ENCODE assay signal across 1 cellular context in the genomic region with DNA sequence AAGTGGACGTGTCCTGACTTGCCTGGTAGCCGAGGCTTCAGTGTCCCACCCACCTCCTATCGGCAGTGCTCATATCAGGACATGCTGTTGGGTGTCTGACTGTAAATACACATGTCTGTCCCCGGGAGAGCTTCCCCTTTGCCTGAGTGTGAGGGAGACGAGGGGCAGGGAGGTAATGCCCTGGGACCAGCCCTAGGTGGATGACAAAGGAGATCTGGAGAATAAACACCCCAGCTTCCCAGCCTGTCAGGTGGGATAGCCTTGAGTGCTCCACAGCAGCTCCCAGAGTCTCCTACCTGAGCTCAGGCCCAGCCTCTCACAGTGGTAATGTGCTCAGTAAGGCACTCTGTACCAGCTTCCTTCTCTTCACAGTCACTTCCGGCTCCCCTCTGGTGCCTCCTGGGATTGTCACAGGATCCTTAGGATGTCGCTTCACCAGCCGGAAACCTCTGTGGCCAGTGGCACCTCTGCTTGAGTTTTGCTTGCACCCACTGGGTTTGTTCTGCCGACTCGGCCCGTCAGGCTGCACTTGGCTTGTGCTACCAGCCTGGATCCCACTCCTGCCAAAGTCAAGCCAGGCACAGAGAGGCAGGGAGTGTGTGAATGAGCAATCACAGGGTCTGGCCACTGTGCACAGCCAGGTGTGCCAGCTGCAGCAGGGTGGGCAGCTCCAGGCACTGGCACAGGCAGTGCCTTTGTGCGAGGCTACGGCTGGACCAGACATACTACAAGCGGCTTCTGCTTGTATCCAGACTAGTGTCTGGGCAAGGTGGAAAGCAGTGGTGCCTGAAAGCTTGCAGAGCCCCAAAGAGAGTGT.
A peak's percentile ranks its signal among the peaks of the same experiment; 100 is the strongest.
TF ChIP-seq lines count a peak whose summit lies in the region.

No MANE protein-coding gene starts in this region.

TF ChIP-seq in HepG2, 621 proteins besides CTCF, POLR2A, EP300 and RAD21 (continued from another document and continues in another):
- TF ChIP-seq YEATS2 (CRISPR knock-in tag; IDR thresholded peaks at IDR 0.05; ENCODE audit: borderline replicate concordance) (no peak), ZNF891 (CRISPR knock-in tag; IDR thresholded peaks at IDR 0.05) (0 out of 2 replicates have a peak, but pooled peaks have one; percentile 42), ZBTB39 (CRISPR knock-in tag; IDR thresholded peaks at IDR 0.05) (no peak), ZNF724P (CRISPR knock-in tag; IDR thresholded peaks at IDR 0.05; ENCODE audit: borderline replicate concordance) (no peak), ZFX (CRISPR knock-in tag; IDR thresholded peaks at IDR 0.05; ENCODE audit: low read depth) (peak; percentile 36; the same call in 1 of the 2 replicates), CEBPB (IDR thresholded peaks at IDR 0.05; ENCODE audit: borderline replicate concordance, low read depth, low read length) (no peak), FOSL1 (CRISPR knock-in tag; IDR thresholded peaks at IDR 0.05; ENCODE audit: borderline replicate concordance) (no peak), POLR2AphosphoS5 (IDR thresholded peaks at IDR 0.05; ENCODE audit: low read depth, low read length) (peak; percentile 39; the same call in 1 of the 2 replicates), ZNF607 (CRISPR knock-in tag; IDR thresholded peaks at IDR 0.05; ENCODE audit: borderline replicate concordance) (no peak), PHF5A (CRISPR knock-in tag; IDR thresholded peaks at IDR 0.05; ENCODE audit: low read depth, unreplicated experiment) (no peak), ZNF564 (CRISPR knock-in tag; IDR thresholded peaks at IDR 0.05) (no peak), TCF7 (IDR thresholded peaks at IDR 0.05; ENCODE audit: low read depth) (no peak), SMC3 (IDR thresholded peaks at IDR 0.05; ENCODE audit: low read length) (no peak), ZNF143 (CRISPR knock-in tag; IDR thresholded peaks at IDR 0.05) (0 out of 2 replicates have a peak, but pooled peaks have one; percentile 17), DPF2 (CRISPR knock-in tag; IDR thresholded peaks at IDR 0.05; ENCODE audit: borderline replicate concordance, low read depth) (no peak), TFDP2 (CRISPR knock-in tag; IDR thresholded peaks at IDR 0.05) (no peak), YEATS4 (CRISPR knock-in tag; IDR thresholded peaks at IDR 0.05; ENCODE audit: borderline replicate concordance) (no peak), REPIN1 (CRISPR knock-in tag; IDR thresholded peaks at IDR 0.05; ENCODE audit: borderline replicate concordance, low read depth) (no peak), ZMAT5 (CRISPR knock-in tag; IDR thresholded peaks at IDR 0.05; ENCODE audit: borderline replicate concordance, low read depth) (no peak), MBNL3 (CRISPR knock-in tag; conservative IDR thresholded peaks at IDR 0.05) (no peak), ZNF687 (CRISPR knock-in tag; IDR thresholded peaks at IDR 0.05) (peak; percentile 62), IRF2 (CRISPR knock-in tag; IDR thresholded peaks at IDR 0.05) (no peak), FOXC1 (CRISPR knock-in tag; IDR thresholded peaks at IDR 0.05; ENCODE audit: borderline replicate concordance) (no peak), GTF2F1 (IDR thresholded peaks at IDR 0.05; ENCODE audit: low read length) (no peak), ZSCAN12 (CRISPR knock-in tag; IDR thresholded peaks at IDR 0.05) (no peak), ZNF205 (CRISPR knock-in tag; IDR thresholded peaks at IDR 0.05) (no peak), XRCC5 (optimal IDR thresholded peaks at IDR 0.05; ENCODE audit: low read length) (no peak), FOXA3 (CRISPR knock-in tag; IDR thresholded peaks at IDR 0.05) (no peak), KDM5B (CRISPR knock-in tag; IDR thresholded peaks at IDR 0.05; ENCODE audit: borderline replicate concordance) (no peak; the same call in 1 of the 2 replicates), ZNF282 (IDR thresholded peaks at IDR 0.05; ENCODE audit: partially characterized antibody) (no peak), SNAPC2 (CRISPR knock-in tag; IDR thresholded peaks at IDR 0.05) (no peak), CHD4 (IDR thresholded peaks at IDR 0.05; ENCODE audit: borderline replicate concordance, low read length) (no peak), STAT5B (CRISPR knock-in tag; IDR thresholded peaks at IDR 0.05) (no peak), SMARCC2 (IDR thresholded peaks at IDR 0.05) (no peak), ZNF792 (CRISPR knock-in tag; IDR thresholded peaks at IDR 0.05) (no peak), TRIM24 (CRISPR knock-in tag; IDR thresholded peaks at IDR 0.05) (no peak)
- TF ChIP-seq, protein P1, sequence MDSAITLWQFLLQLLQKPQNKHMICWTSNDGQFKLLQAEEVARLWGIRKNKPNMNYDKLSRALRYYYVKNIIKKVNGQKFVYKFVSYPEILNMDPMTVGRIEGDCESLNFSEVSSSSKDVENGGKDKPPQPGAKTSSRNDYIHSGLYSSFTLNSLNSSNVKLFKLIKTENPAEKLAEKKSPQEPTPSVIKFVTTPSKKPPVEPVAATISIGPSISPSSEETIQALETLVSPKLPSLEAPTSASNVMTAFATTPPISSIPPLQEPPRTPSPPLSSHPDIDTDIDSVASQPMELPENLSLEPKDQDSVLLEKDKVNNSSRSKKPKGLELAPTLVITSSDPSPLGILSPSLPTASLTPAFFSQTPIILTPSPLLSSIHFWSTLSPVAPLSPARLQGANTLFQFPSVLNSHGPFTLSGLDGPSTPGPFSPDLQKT (CRISPR knock-in tag; IDR thresholded peaks at IDR 0.05; ENCODE audit: borderline replicate concordance): no peak
- TF ChIP-seq, protein P2, sequence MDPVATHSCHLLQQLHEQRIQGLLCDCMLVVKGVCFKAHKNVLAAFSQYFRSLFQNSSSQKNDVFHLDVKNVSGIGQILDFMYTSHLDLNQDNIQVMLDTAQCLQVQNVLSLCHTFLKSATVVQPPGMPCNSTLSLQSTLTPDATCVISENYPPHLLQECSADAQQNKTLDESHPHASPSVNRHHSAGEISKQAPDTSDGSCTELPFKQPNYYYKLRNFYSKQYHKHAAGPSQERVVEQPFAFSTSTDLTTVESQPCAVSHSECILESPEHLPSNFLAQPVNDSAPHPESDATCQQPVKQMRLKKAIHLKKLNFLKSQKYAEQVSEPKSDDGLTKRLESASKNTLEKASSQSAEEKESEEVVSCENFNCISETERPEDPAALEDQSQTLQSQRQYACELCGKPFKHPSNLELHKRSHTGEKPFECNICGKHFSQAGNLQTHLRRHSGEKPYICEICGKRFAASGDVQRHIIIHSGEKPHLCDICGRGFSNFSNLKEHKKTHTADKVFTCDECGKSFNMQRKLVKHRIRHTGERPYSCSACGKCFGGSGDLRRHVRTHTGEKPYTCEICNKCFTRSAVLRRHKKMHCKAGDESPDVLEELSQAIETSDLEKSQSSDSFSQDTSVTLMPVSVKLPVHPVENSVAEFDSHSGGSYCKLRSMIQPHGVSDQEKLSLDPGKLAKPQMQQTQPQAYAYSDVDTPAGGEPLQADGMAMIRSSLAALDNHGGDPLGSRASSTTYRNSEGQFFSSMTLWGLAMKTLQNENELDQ (CRISPR knock-in tag; IDR thresholded peaks at IDR 0.05; ENCODE audit: borderline replicate concordance): no peak
- TF ChIP-seq, protein P3, sequence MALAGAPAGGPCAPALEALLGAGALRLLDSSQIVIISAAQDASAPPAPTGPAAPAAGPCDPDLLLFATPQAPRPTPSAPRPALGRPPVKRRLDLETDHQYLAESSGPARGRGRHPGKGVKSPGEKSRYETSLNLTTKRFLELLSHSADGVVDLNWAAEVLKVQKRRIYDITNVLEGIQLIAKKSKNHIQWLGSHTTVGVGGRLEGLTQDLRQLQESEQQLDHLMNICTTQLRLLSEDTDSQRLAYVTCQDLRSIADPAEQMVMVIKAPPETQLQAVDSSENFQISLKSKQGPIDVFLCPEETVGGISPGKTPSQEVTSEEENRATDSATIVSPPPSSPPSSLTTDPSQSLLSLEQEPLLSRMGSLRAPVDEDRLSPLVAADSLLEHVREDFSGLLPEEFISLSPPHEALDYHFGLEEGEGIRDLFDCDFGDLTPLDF (CRISPR knock-in tag; IDR thresholded peaks at IDR 0.05): no peak
- TF ChIP-seq, protein P4, sequence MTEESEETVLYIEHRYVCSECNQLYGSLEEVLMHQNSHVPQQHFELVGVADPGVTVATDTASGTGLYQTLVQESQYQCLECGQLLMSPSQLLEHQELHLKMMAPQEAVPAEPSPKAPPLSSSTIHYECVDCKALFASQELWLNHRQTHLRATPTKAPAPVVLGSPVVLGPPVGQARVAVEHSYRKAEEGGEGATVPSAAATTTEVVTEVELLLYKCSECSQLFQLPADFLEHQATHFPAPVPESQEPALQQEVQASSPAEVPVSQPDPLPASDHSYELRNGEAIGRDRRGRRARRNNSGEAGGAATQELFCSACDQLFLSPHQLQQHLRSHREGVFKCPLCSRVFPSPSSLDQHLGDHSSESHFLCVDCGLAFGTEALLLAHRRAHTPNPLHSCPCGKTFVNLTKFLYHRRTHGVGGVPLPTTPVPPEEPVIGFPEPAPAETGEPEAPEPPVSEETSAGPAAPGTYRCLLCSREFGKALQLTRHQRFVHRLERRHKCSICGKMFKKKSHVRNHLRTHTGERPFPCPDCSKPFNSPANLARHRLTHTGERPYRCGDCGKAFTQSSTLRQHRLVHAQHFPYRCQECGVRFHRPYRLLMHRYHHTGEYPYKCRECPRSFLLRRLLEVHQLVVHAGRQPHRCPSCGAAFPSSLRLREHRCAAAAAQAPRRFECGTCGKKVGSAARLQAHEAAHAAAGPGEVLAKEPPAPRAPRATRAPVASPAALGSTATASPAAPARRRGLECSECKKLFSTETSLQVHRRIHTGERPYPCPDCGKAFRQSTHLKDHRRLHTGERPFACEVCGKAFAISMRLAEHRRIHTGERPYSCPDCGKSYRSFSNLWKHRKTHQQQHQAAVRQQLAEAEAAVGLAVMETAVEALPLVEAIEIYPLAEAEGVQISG (CRISPR knock-in tag; IDR thresholded peaks at IDR 0.05): 0 out of 2 replicates have a peak, but pooled peaks have one; percentile 41
- TF ChIP-seq, protein P5, sequence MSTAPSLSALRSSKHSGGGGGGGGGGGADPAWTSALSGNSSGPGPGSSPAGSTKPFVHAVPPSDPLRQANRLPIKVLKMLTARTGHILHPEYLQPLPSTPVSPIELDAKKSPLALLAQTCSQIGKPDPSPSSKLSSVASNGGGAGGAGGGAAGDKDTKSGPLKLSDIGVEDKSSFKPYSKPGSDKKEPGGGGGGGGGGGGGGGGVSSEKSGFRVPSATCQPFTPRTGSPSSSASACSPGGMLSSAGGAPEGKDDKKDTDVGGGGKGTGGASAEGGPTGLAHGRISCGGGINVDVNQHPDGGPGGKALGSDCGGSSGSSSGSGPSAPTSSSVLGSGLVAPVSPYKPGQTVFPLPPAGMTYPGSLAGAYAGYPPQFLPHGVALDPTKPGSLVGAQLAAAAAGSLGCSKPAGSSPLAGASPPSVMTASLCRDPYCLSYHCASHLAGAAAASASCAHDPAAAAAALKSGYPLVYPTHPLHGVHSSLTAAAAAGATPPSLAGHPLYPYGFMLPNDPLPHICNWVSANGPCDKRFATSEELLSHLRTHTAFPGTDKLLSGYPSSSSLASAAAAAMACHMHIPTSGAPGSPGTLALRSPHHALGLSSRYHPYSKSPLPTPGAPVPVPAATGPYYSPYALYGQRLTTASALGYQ (CRISPR knock-in tag; IDR thresholded peaks at IDR 0.05): no peak
